In the genomic region with DNA sequence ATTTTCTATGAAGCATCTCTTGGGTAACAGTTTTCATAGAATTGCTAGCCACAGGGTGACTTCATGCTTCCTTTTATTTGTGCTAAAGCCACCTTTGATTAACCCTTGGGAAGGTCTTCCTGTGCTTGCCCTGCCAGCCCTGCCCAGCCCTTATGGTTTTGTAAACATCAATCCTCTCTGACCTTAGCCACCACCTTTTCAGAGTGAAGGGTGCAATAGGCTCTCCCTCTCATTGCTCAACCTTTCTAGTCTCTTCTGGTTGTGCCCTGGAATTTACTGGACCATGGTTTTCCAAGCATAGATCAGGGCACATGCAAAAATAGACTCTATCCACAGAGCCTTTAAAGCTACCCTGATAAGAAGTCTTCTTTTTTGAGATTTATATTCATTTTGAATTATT, we compare ENCODE assay signal across 18 cellular contexts.
DNase-seq lines count a peak whose midpoint lies in the region; ATAC-seq, FAIRE-seq and TF ChIP-seq lines count a peak whose summit lies in the region.
"Had no signal": no experiment of that assay in that cellular context is flagged by ENCODE, and none has a peak within 500 bp of the region (broad histone marks: within the 10 kb centered on the region; RNA-seq: fewer than 3 reads in every experiment).

No MANE protein-coding gene starts in this region.

- ATAC-seq in HepG2 (no peak), HG02623 (IDR thresholded peaks at IDR 0.05; ENCODE audit: unreplicated experiment) (no peak)

- in situ Hi-C loops in HepG2 (cut with HindIII; ENCODE audit: extremely low pct_ligation_motif_present, low pct_unique_long_range_greater_than_20kb), result no loop called here

- H3K4ac ChIP-seq in H1 (replicated peaks; ENCODE audit: insufficient read length, low read depth, low read length), result no peak overlapping the region

- no peak overlapping the region for H3K14ac ChIP-seq in H1 (ENCODE audit: insufficient read length)

- H2AFZ ChIP-seq in H1 (ENCODE audit: low read length) (no peak overlapping the region), HepG2 (ENCODE audit: low read length) (no peak overlapping the region)

- H4K91ac ChIP-seq in H1 (replicated peaks; ENCODE audit: insufficient read length, low read length), result no peak overlapping the region

- no peaks in the 10 kb centered on the region for H3K79me1 ChIP-seq in H1 (ENCODE audit: low read depth, low read length)

- BruUV-seq in HepG2 (replicated peaks; lab: Mats Ljungman, UMichigan), result no TSS peak

- TF ChIP-seq POLR2A in H1 (IDR thresholded peaks at IDR 0.05; ENCODE audit: control extremely low read depth in 1 of 2, low read depth in 2 of 2, low read length in 2 of 2) (no peak), HepG2 (IDR thresholded peaks at IDR 0.05; ENCODE audit: insufficient read depth in 1 of 2, low read depth in 2 of 2, low read length in 2 of 2) (no peak)

- no peak overlapping the region for H3K23ac ChIP-seq in H1 (ENCODE audit: insufficient read length)

- H3K18ac ChIP-seq in H1 (ENCODE audit: extremely low read depth, low read length), result no peak overlapping the region

- DNase-seq in NCI-H69 (lab: John Stamatoyannopoulos, UW), result peak; percentile 33
- DNase-seq in H1 (ENCODE audit: low read depth in 1 of 2, low spot score in 2 of 2), result no peak
- no peak for DNase-seq in HepG2 (ENCODE audit: low spot score)
- DNase-seq in putamen (ENCODE audit: low spot score), result no peak
- no peak for DNase-seq in DMS153 treated with DMSO at 0.1 percent for 48 hours (lab: John Stamatoyannopoulos, UW; ENCODE audit: unreplicated experiment)
- DNase-seq: ACHN; BE2C; C1 segment of cervical spinal cord; CD4-positive, CD25-positive, alpha-beta regulatory T cell; CD8-positive, alpha-beta memory T cell; COR-L47; DMS153; DMS79 treated with DMSO at 0.1 percent for 48 hours had no signal

- H2BK15ac ChIP-seq in H1 (ENCODE audit: low read length), result peak overlapping the region; percentile 84

- intact Hi-C loops in HepG2 (cut with micrococcal nuclease; ENCODE audit: unreplicated experiment), result no loop called here

- CTCF ChIA-PET in H1 (lab: Charles Lee; ENCODE audit: partially characterized antibody), result no interaction called here
- CTCF ChIA-PET in HepG2 (lab: Yijun Ruan, JAX; ENCODE audit: low intra/inter-chr PET ratio, low total read pairs), result no interaction called here

- H4K20me1 ChIP-seq in H1 (replicated peaks in 1 of 2; ENCODE audit: control insufficient read depth in 1 of 2, insufficient read depth in 2 of 2, low read length in 2 of 2) (no peaks in the 10 kb centered on the region), HepG2 (ENCODE audit: insufficient read depth, low read length) (no peaks in the 10 kb centered on the region)

- no peak overlapping the region for H2BK12ac ChIP-seq in H1 (ENCODE audit: low read depth, low read length)

- H3K27ac ChIP-seq in H1 (ENCODE audit: low read depth, low read length) (no peak overlapping the region), HepG2 (ENCODE audit: extremely low read length, insufficient read depth, low read length) (no peak overlapping the region)

- H3K23me2 ChIP-seq in H1 (ENCODE audit: low read depth, low read length), result no peaks in the 10 kb centered on the region

- H3K9me3 ChIP-seq in H1 (ENCODE audit: insufficient read depth in 2 of 2, low read depth in 1 of 2, low read length in 1 of 2) (no peaks in the 10 kb centered on the region), HepG2 (ENCODE audit: low read length) (no peaks in the 10 kb centered on the region)
- H3K9me3 ChIP-seq: BE2C, HAP-1 had no signal

- H2BK120ac ChIP-seq in H1 (replicated peaks; ENCODE audit: low read depth, low read length), result no peak overlapping the region

- no peak overlapping the region for H3K4me3 ChIP-seq in H1 (ENCODE audit: extremely low read depth in 1 of 4, insufficient read depth in 2 of 4, low read depth in 3 of 4, low read length in 4 of 4)
- H3K4me3 ChIP-seq in HepG2 (replicated peaks in 1 of 3; ENCODE audit: insufficient read depth in 1 of 3, low read depth in 2 of 3, low read length in 3 of 3), result no peak overlapping the region
- H3K4me3 ChIP-seq: HAP-1 had no signal

- TF ChIP-seq RAD21 in H1 (IDR thresholded peaks at IDR 0.05 in 1 of 2, conservative IDR thresholded peaks at IDR 0.05 in 1 of 2; ENCODE audit: low read depth in 2 of 2, low read length in 2 of 2) (no peak), HepG2 (CRISPR knock-in tag; IDR thresholded peaks at IDR 0.05) (no peak)

- POLR2A ChIA-PET in H1 (lab: Charles Lee; ENCODE audit: partially characterized antibody), result no interaction called here
- POLR2A ChIA-PET in HepG2 (lab: Yijun Ruan, JAX), result no interaction called here

- TF ChIP-seq CTCF in H1 (IDR thresholded peaks at IDR 0.05; ENCODE audit: control extremely low read depth in 1 of 3, insufficient read depth in 1 of 3, low read depth in 1 of 3, low read length in 3 of 3) (no peak), HepG2 (CRISPR knock-in tag; IDR thresholded peaks at IDR 0.05) (no peak)

- H4K5ac ChIP-seq in H1 (ENCODE audit: insufficient read length, low read depth, low read length), result no peak overlapping the region

- H3K4me2 ChIP-seq in H1 (ENCODE audit: insufficient read depth in 1 of 2, low read depth in 2 of 2, low read length in 2 of 2) (no peak overlapping the region), HepG2 (ENCODE audit: low read depth, low read length) (no peak overlapping the region)

- no peak overlapping the region for H3K9ac ChIP-seq in H1 (replicated peaks in 1 of 4; ENCODE audit: extremely low read depth in 1 of 4, low read depth in 3 of 4, low read length in 3 of 4)
- H3K9ac ChIP-seq in HepG2 (ENCODE audit: insufficient read depth, low read depth, low read length), result no peak overlapping the region

- no peak overlapping the region for H2BK5ac ChIP-seq in H1 (ENCODE audit: low read depth, low read length)

- peaks cover 0 to 4% (median under 1%) of the 10 kb centered on the region in 4 experiments; a peak in 1 of 7 replicates for H3K4me1 ChIP-seq in H1 (replicated peaks in 1 of 4; ENCODE audit: control insufficient read depth in 3 of 4, insufficient read depth in 4 of 4, low read length in 3 of 4)
- peaks cover 34% of the 10 kb centered on the region for H3K4me1 ChIP-seq in HepG2 (ENCODE audit: insufficient read depth, low read length)
- H3K4me1 ChIP-seq: BE2C had no signal

- FAIRE-seq in H1 (lab: Jason Lieb, UNC) (no peak), HepG2 (lab: Jason Lieb, UNC) (no peak)
- FAIRE-seq: A204.1, GM12891, GM19239 had no signal

- no peak overlapping the region for H3K56ac ChIP-seq in H1 (replicated peaks; ENCODE audit: insufficient read length, low read depth, low read length)

- H3K27me3 ChIP-seq in H1 (replicated peaks in 1 of 4; ENCODE audit: control insufficient read depth in 3 of 4, extremely low read depth in 1 of 4, insufficient read depth in 3 of 4, low read length in 3 of 4) (no peaks in the 10 kb centered on the region), HepG2 (ENCODE audit: control insufficient read depth in 1 of 2, insufficient read depth in 2 of 2, low read length in 2 of 2) (peaks cover 0 to 2% of the 10 kb centered on the region in 2 experiments; a peak in 1 of 5 replicates)
- H3K27me3 ChIP-seq: BE2C had no signal

- TF ChIP-seq EP300 in H1 (IDR thresholded peaks at IDR 0.05; ENCODE audit: borderline replicate concordance in 1 of 2, low read depth in 2 of 2, low read length in 2 of 2) (no peak), HepG2 (IDR thresholded peaks at IDR 0.05; ENCODE audit: low read depth in 2 of 2, low read length in 2 of 2) (no peak), HepG2 (CRISPR knock-in tag; IDR thresholded peaks at IDR 0.05; ENCODE audit: borderline replicate concordance) (no peak)

- H2BK20ac ChIP-seq in H1 (ENCODE audit: low read length), result no peak overlapping the region

- no peak overlapping the region for H4K8ac ChIP-seq in H1 (ENCODE audit: extremely low read depth, insufficient read depth, low read length)

- H3K79me2 ChIP-seq in H1 (ENCODE audit: control insufficient read depth in 1 of 2, insufficient read depth in 2 of 2, low read length in 2 of 2), result no peaks in the 10 kb centered on the region
- no peaks in the 10 kb centered on the region for H3K79me2 ChIP-seq in HepG2 (ENCODE audit: insufficient read depth, low read length)

- H3K36me3 ChIP-seq in H1 (ENCODE audit: control insufficient read depth in 2 of 4, insufficient read depth in 4 of 4, low read length in 3 of 4) (no peaks in the 10 kb centered on the region), HepG2 (replicated peaks in 1 of 2; ENCODE audit: control insufficient read depth in 1 of 2, insufficient read depth in 2 of 2, low read length in 2 of 2) (no peaks in the 10 kb centered on the region)
- H3K36me3 ChIP-seq: BE2C, HAP-1 had no signal

- H2AK5ac ChIP-seq in H1 (ENCODE audit: low read depth, low read length), result no peak overlapping the region

TF ChIP-seq in H1, 55 proteins besides CTCF, POLR2A, EP300 and RAD21:
- TF ChIP-seq BACH1 (IDR thresholded peaks at IDR 0.05; ENCODE audit: low read length) (no peak), KDM5A (IDR thresholded peaks at IDR 0.05; ENCODE audit: low read length) (no peak), SP2 (IDR thresholded peaks at IDR 0.05; ENCODE audit: low read length) (no peak), JUND (IDR thresholded peaks at IDR 0.05; ENCODE audit: low read length) (no peak), MAFK (IDR thresholded peaks at IDR 0.05; ENCODE audit: low read depth, low read length) (no peak)
- TF ChIP-seq, protein P1, sequence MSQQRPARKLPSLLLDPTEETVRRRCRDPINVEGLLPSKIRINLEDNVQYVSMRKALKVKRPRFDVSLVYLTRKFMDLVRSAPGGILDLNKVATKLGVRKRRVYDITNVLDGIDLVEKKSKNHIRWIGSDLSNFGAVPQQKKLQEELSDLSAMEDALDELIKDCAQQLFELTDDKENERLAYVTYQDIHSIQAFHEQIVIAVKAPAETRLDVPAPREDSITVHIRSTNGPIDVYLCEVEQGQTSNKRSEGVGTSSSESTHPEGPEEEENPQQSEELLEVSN (IDR thresholded peaks at IDR 0.05), result no peak
TF ChIP-seq in H1: peak in this region for 0.

TF ChIP-seq in HepG2, 621 proteins besides CTCF, POLR2A, EP300 and RAD21:
- TF ChIP-seq FOXA3 (CRISPR knock-in tag; IDR thresholded peaks at IDR 0.05) (peak; percentile 9; the same call in 1 of the 2 replicates), CEBPG (CRISPR knock-in tag; IDR thresholded peaks at IDR 0.05) (peak; percentile 40; the same call in 1 of the 2 replicates), SETDB1 (CRISPR knock-in tag; IDR thresholded peaks at IDR 0.05; ENCODE audit: borderline replicate concordance) (no peak)
